In the genomic region with DNA sequence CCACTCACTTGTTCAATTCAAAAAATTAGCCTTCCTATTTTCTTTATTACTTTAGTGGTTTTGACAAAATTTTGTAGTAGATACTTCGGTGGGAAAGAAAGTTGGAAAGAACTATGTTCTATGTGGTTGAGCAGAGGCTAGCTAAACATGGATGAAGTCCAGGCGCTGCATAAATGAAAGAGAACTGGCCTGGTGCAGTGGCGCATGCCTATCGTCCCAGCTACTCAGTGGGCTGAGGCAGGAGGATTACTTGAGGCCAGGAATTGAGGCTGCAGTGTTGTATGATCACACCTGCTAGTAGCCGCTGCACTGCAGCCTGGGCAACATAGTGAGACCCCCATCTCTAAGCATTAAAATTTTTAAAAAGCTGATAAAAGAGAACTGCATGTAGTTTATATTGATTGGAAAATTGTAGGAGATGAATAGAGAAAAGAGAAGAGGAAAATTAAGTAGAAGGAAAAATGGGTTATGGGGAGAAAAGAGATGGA, we compare ENCODE assay signal across 20 cellular contexts. TPM values are rescaled to one million over a fixed set of nuclear protein-coding genes. Genes with fewer than 3 reads are reported as not detected.
DNase-seq lines count a peak whose midpoint lies in the region; ATAC-seq and TF ChIP-seq lines count a peak whose summit lies in the region.
"Had no signal": no experiment of that assay in that cellular context is flagged by ENCODE, and none has a peak within 500 bp of the region (broad histone marks: within the 10 kb centered on the region; RNA-seq: fewer than 3 reads in every experiment).

No MANE protein-coding gene starts in this region.

- peaks cover 30% of the 10 kb centered on the region for H3K36me3 Mint-ChIP-seq in activated naive CD8-positive, alpha-beta T cell treated with anti-CD3 and anti-CD28 coated beads, Interleukin-2, amount 10 ng/mL, durations not matched to agents 7 days and 5 days
- H3K36me3 Mint-ChIP-seq in activated naive CD8-positive, alpha-beta T cell treated with anti-CD3 and anti-CD28 coated beads, Interleukin-2, amount 50 U/mL, for 24 hours (ENCODE audit: low read depth): peaks cover 33% of the 10 kb centered on the region
- peaks cover 89% of the 10 kb centered on the region for H3K36me3 Mint-ChIP-seq in dendritic cell treated with granulocyte-macrophage colony-stimulating factor and Interleukin-4, amounts not matched to agents 40 ng/mL and 50 ng/mL, for 4 days (ENCODE audit: low read depth)
- peaks cover 49% of the 10 kb centered on the region for H3K36me3 Mint-ChIP-seq in stimulated activated memory B cell treated with anti-CD40 and anti-IgM and Interleukin-4, amounts not matched to agents 10 μg/mL and 1 μg/mL and 100 μg/mL, for 72 hours

- no peak for DNase-seq in activated naive CD8-positive, alpha-beta T cell treated with anti-CD3 and anti-CD28 coated beads, Interleukin-2, amount 10 ng/mL, durations not matched to agents 7 days and 5 days
- DNase-seq in activated naive CD8-positive, alpha-beta T cell treated with anti-CD3 and anti-CD28 coated beads, Interleukin-2, amount 50 U/mL, for 24 hours: no peak
- DNase-seq in RKO (ENCODE audit: low spot score): no peak
- DNase-seq: C1 segment of cervical spinal cord, Caco-2, H7, Karpas-422, MG63, NCI-H1048, NCI-H1436, NCI-H1930, NCI-H345, NCI-H524 treated with DMSO at 0.1 percent for 48 hours, PC-3 had no signal

- peaks cover 2% of the 10 kb centered on the region for H3K4me1 Mint-ChIP-seq in activated naive CD8-positive, alpha-beta T cell treated with anti-CD3 and anti-CD28 coated beads, Interleukin-2, amount 10 ng/mL, durations not matched to agents 7 days and 5 days
- peaks cover 7% of the 10 kb centered on the region for H3K4me1 Mint-ChIP-seq in activated naive CD8-positive, alpha-beta T cell treated with anti-CD3 and anti-CD28 coated beads, Interleukin-2, amount 50 U/mL, for 24 hours
- peaks cover 6% of the 10 kb centered on the region for H3K4me1 Mint-ChIP-seq in dendritic cell treated with granulocyte-macrophage colony-stimulating factor and Interleukin-4, amounts not matched to agents 40 ng/mL and 50 ng/mL, for 4 days (ENCODE audit: low read depth)
- H3K4me1 Mint-ChIP-seq in stimulated activated memory B cell treated with anti-CD40 and anti-IgM and Interleukin-4, amounts not matched to agents 10 μg/mL and 1 μg/mL and 100 μg/mL, for 72 hours: peaks cover 7% of the 10 kb centered on the region

- H3K9me3 Mint-ChIP-seq in activated naive CD8-positive, alpha-beta T cell treated with anti-CD3 and anti-CD28 coated beads, Interleukin-2, amount 10 ng/mL, durations not matched to agents 7 days and 5 days: no peaks in the 10 kb centered on the region
- H3K9me3 Mint-ChIP-seq in activated naive CD8-positive, alpha-beta T cell treated with anti-CD3 and anti-CD28 coated beads, Interleukin-2, amount 50 U/mL, for 24 hours: no peaks in the 10 kb centered on the region
- no peaks in the 10 kb centered on the region for H3K9me3 Mint-ChIP-seq in dendritic cell treated with granulocyte-macrophage colony-stimulating factor and Interleukin-4, amounts not matched to agents 40 ng/mL and 50 ng/mL, for 4 days
- no peaks in the 10 kb centered on the region for H3K9me3 Mint-ChIP-seq in stimulated activated memory B cell treated with anti-CD40 and anti-IgM and Interleukin-4, amounts not matched to agents 10 μg/mL and 1 μg/mL and 100 μg/mL, for 72 hours

- H3K36me3 ChIP-seq in HEK293 (ENCODE audit: control insufficient read depth in 2 of 2, insufficient read depth in 1 of 2, low read length in 2 of 2): peaks cover 66 to 73% of the 10 kb centered on the region in 2 experiments

- H3K27me3 Mint-ChIP-seq in activated naive CD8-positive, alpha-beta T cell treated with anti-CD3 and anti-CD28 coated beads, Interleukin-2, amount 10 ng/mL, durations not matched to agents 7 days and 5 days: no peaks in the 10 kb centered on the region
- H3K27me3 Mint-ChIP-seq in activated naive CD8-positive, alpha-beta T cell treated with anti-CD3 and anti-CD28 coated beads, Interleukin-2, amount 50 U/mL, for 24 hours: no peaks in the 10 kb centered on the region
- H3K27me3 Mint-ChIP-seq in dendritic cell treated with granulocyte-macrophage colony-stimulating factor and Interleukin-4, amounts not matched to agents 40 ng/mL and 50 ng/mL, for 4 days: no peaks in the 10 kb centered on the region
- H3K27me3 Mint-ChIP-seq in stimulated activated memory B cell treated with anti-CD40 and anti-IgM and Interleukin-4, amounts not matched to agents 10 μg/mL and 1 μg/mL and 100 μg/mL, for 72 hours: no peaks in the 10 kb centered on the region

- POLR2A ChIA-PET in activated naive CD8-positive, alpha-beta T cell treated with anti-CD3 and anti-CD28 coated beads, Interleukin-2, amount 10 ng/mL, durations not matched to agents 7 days and 5 days (lab: Charles Lee): no interaction called here
- POLR2A ChIA-PET in HEK293 (lab: Yijun Ruan, JAX): interaction anchor here (0.5 to 1.4 kb wide), 3 partner anchors 21 to 129 kb away, joined by 3 to 8 read pairs (median 3); a partner anchor contains a TSS

- no peak overlapping the region for H3K27ac ChIP-seq in HEK293 (ENCODE audit: extremely low read depth, low read depth, low read length)
- H3K27ac ChIP-seq: RWPE1 had no signal

- CTCF ChIA-PET in HEK293 (lab: Yijun Ruan, JAX): interaction anchor here (0.7 to 11.0 kb wide), 6 partner anchors 9 to 260 kb away, joined by 3 to 107 read pairs (median 3); a partner anchor contains a TSS

- H3K4me1 ChIP-seq in HEK293 (ENCODE audit: control insufficient read depth, insufficient read depth, low read length): no peaks in the 10 kb centered on the region
- H3K4me1 ChIP-seq: Caco-2 had no signal

- H3K27ac Mint-ChIP-seq in activated naive CD8-positive, alpha-beta T cell treated with anti-CD3 and anti-CD28 coated beads, Interleukin-2, amount 10 ng/mL, durations not matched to agents 7 days and 5 days: peak overlapping the region; percentile 7
- no peak overlapping the region for H3K27ac Mint-ChIP-seq in activated naive CD8-positive, alpha-beta T cell treated with anti-CD3 and anti-CD28 coated beads, Interleukin-2, amount 50 U/mL, for 24 hours
- H3K27ac Mint-ChIP-seq in dendritic cell treated with granulocyte-macrophage colony-stimulating factor and Interleukin-4, amounts not matched to agents 40 ng/mL and 50 ng/mL, for 4 days: peak overlapping the region; percentile 50
- peak overlapping the region; percentile 10 for H3K27ac Mint-ChIP-seq in stimulated activated memory B cell treated with anti-CD40 and anti-IgM and Interleukin-4, amounts not matched to agents 10 μg/mL and 1 μg/mL and 100 μg/mL, for 72 hours

- no peak overlapping the region for H3K4me3 Mint-ChIP-seq in activated naive CD8-positive, alpha-beta T cell treated with anti-CD3 and anti-CD28 coated beads, Interleukin-2, amount 10 ng/mL, durations not matched to agents 7 days and 5 days
- no peak overlapping the region for H3K4me3 Mint-ChIP-seq in activated naive CD8-positive, alpha-beta T cell treated with anti-CD3 and anti-CD28 coated beads, Interleukin-2, amount 50 U/mL, for 24 hours
- H3K4me3 Mint-ChIP-seq in dendritic cell treated with granulocyte-macrophage colony-stimulating factor and Interleukin-4, amounts not matched to agents 40 ng/mL and 50 ng/mL, for 4 days: no peak overlapping the region
- H3K4me3 Mint-ChIP-seq in stimulated activated memory B cell treated with anti-CD40 and anti-IgM and Interleukin-4, amounts not matched to agents 10 μg/mL and 1 μg/mL and 100 μg/mL, for 72 hours: no peak overlapping the region

- no peaks in the 10 kb centered on the region for H3K9me3 ChIP-seq in HEK293 (ENCODE audit: control insufficient read depth, insufficient read depth, low read depth, low read length)
- H3K9me3 ChIP-seq: Caco-2, MG63 had no signal

- intact Hi-C loops in dendritic cell treated with granulocyte-macrophage colony-stimulating factor and Interleukin-4, amounts not matched to agents 40 ng/mL and 50 ng/mL, for 4 days (cut with micrococcal nuclease): loop anchor here (10.0 kb wide), 1 partner anchor 91 kb away; no protein-coding TSS in a partner anchor

- no peak for TF ChIP-seq CTCF in HEK293 (tag by site-specific recombination; IDR thresholded peaks at IDR 0.05)

- no peak for ATAC-seq in activated naive CD8-positive, alpha-beta T cell treated with anti-CD3 and anti-CD28 coated beads, Interleukin-2, amount 10 ng/mL, durations not matched to agents 7 days and 5 days (ENCODE audit: low read depth)
- no peak for ATAC-seq in activated naive CD8-positive, alpha-beta T cell treated with anti-CD3 and anti-CD28 coated beads, Interleukin-2, amount 50 U/mL, for 24 hours
- no peak for ATAC-seq in stimulated activated memory B cell treated with anti-CD40 and anti-IgM and Interleukin-4, amounts not matched to agents 10 μg/mL and 1 μg/mL and 100 μg/mL, for 72 hours
- no peak for ATAC-seq in GM18867 (IDR thresholded peaks at IDR 0.05; ENCODE audit: unreplicated experiment)
- ATAC-seq in HG03460 (IDR thresholded peaks at IDR 0.05; ENCODE audit: unreplicated experiment): no peak
- ATAC-seq: PC-3 had no signal

- H3K4me3 ChIP-seq in HEK293 (ENCODE audit: low read depth, low read length): no peak overlapping the region
- H3K4me3 ChIP-seq: MG63 had no signal

TF ChIP-seq in HEK293, 187 proteins besides CTCF, POLR2A, EP300 and RAD21:
- TF ChIP-seq, protein P1, sequence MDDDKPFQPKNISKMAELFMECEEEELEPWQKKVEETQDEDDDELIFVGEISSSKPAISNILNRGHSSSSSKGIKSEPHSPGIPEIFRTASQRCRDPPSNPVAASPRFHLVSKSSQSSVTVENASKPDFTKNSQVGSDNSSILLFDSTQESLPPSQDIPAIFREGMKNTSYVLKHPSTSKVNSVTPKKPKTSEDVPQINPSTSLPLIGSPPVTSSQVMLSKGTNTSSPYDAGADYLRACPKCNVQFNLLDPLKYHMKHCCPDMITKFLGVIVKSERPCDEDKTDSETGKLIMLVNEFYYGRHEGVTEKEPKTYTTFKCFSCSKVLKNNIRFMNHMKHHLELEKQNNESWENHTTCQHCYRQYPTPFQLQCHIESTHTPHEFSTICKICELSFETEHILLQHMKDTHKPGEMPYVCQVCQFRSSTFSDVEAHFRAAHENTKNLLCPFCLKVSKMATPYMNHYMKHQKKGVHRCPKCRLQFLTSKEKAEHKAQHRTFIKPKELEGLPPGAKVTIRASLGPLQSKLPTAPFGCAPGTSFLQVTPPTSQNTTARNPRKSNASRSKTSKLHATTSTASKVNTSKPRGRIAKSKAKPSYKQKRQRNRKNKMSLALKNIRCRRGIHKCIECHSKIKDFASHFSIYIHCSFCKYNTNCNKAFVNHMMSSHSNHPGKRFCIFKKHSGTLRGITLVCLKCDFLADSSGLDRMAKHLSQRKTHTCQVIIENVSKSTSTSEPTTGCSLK (tag by site-specific recombination; IDR thresholded peaks at IDR 0.05): no peak
- no peak for TF ChIP-seq ZNF394 (tag by site-specific recombination; IDR thresholded peaks at IDR 0.05; ENCODE audit: borderline replicate concordance)
- TF ChIP-seq ZNF121 (tag by site-specific recombination; IDR thresholded peaks at IDR 0.05): peak; percentile 81
- TF ChIP-seq ZNF366 (tag by site-specific recombination; conservative IDR thresholded peaks at IDR 0.05): no peak
- TF ChIP-seq EGR2 (tag by site-specific recombination; IDR thresholded peaks at IDR 0.05; ENCODE audit: low read depth): no peak

RNA-seq across cellular contexts. Expression of a gene that starts 21.0 kb away (rescaled TPM):
- 10 to 100 TPM; 35.7 to 36.3 TPM for total RNA-seq in activated naive CD8-positive, alpha-beta T cell treated with anti-CD3 and anti-CD28 coated beads, Interleukin-2, amount 10 ng/mL, durations not matched to agents 7 days and 5 days

RNA-seq across cellular contexts. Expression of a gene that starts 57.4 kb away (rescaled TPM):
- 10 to 100 TPM; 17.8 to 18.8 TPM for total RNA-seq in activated naive CD8-positive, alpha-beta T cell treated with anti-CD3 and anti-CD28 coated beads, Interleukin-2, amount 10 ng/mL, durations not matched to agents 7 days and 5 days
